1 cellular context compared by ENCODE assay signal in the genomic region with DNA sequence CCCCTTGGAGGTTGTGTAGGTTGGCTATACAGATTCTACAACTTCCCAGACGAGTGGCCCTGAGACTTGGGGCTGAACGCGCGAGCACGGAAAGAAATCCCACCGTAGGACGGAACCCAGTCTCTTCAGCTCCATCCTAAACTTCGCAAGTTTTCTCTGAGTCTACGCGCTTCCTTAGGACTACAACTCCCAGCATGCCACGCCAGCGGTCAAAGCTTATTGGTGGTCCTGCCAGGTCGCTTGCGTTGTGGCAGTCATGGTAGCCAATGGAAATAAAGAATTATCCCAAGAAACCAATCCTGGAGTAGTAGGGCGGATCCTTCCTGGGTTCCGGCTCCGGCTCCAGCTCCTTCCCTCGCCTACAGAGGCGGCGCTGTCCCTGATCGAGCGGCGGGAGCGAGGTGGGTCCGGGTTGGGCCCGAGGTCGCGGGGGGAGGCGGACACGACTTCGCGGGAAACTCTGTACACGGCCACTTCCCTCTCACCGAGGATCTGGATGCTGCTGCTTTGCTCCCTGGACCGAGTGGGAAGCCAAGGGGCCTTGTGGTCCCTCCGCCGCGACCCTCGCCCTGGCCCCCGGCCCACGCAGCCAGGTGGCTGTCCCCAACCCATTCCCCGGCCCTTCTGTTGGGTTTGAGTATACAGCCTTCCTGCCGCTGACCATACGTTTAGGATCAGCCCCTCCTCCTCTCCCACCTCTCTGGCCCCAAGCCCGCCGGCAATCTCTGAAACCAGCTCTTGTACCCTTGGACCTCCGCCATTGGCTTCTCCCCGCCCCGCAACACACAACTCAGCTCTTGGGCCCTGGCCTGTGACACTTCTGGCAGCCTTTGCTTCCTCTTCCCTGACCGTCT.
TF ChIP-seq lines count a peak whose summit lies in the region.

A gene with protein sequence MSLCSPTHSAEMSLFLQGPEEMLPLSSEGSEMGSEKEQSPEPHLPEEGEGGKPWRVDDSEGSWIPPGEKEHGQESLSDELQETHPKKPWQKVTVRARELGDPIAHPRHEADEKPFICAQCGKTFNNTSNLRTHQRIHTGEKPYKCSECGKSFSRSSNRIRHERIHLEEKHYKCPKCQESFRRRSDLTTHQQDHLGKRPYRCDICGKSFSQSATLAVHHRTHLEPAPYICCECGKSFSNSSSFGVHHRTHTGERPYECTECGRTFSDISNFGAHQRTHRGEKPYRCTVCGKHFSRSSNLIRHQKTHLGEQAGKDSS (plus strand): TSS at position 357 of the 854 bp plus-strand sequence. CDS start 3,046 bp downstream, outside the sequence.

TF ChIP-seq in HEK293, 187 proteins besides CTCF, POLR2A, EP300 and RAD21 (continued from another document and continues in another):
- TF ChIP-seq, protein P1, sequence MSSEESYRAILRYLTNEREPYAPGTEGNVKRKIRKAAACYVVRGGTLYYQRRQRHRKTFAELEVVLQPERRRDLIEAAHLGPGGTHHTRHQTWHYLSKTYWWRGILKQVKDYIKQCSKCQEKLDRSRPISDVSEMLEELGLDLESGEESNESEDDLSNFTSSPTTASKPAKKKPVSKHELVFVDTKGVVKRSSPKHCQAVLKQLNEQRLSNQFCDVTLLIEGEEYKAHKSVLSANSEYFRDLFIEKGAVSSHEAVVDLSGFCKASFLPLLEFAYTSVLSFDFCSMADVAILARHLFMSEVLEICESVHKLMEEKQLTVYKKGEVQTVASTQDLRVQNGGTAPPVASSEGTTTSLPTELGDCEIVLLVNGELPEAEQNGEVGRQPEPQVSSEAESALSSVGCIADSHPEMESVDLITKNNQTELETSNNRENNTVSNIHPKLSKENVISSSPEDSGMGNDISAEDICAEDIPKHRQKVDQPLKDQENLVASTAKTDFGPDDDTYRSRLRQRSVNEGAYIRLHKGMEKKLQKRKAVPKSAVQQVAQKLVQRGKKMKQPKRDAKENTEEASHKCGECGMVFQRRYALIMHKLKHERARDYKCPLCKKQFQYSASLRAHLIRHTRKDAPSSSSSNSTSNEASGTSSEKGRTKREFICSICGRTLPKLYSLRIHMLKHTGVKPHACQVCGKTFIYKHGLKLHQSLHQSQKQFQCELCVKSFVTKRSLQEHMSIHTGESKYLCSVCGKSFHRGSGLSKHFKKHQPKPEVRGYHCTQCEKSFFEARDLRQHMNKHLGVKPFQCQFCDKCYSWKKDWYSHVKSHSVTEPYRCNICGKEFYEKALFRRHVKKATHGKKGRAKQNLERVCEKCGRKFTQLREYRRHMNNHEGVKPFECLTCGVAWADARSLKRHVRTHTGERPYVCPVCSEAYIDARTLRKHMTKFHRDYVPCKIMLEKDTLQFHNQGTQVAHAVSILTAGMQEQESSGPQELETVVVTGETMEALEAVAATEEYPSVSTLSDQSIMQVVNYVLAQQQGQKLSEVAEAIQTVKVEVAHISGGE (tag by site-specific recombination; conservative IDR thresholded peaks at IDR 0.05; ENCODE audit: low read depth), result peak; percentile 77
- no peak for TF ChIP-seq ZNF112 (tag by site-specific recombination; IDR thresholded peaks at IDR 0.05)
- TF ChIP-seq ZNF132 (tag by site-specific recombination; IDR thresholded peaks at IDR 0.05; ENCODE audit: borderline replicate concordance), result no peak
- TF ChIP-seq ZNF521 (tag by site-specific recombination; IDR thresholded peaks at IDR 0.05), result no peak
- TF ChIP-seq, protein P2, sequence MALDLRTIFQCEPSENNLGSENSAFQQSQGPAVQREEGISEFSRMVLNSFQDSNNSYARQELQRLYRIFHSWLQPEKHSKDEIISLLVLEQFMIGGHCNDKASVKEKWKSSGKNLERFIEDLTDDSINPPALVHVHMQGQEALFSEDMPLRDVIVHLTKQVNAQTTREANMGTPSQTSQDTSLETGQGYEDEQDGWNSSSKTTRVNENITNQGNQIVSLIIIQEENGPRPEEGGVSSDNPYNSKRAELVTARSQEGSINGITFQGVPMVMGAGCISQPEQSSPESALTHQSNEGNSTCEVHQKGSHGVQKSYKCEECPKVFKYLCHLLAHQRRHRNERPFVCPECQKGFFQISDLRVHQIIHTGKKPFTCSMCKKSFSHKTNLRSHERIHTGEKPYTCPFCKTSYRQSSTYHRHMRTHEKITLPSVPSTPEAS (tag by site-specific recombination; IDR thresholded peaks at IDR 0.05), result no peak; the same call in 1 of the 2 replicates
- peak; percentile 22 for TF ChIP-seq SETDB1 (IDR thresholded peaks at IDR 0.05; ENCODE audit: insufficient read length, low read length)
- TF ChIP-seq KLF9 (tag by site-specific recombination; IDR thresholded peaks at IDR 0.05; ENCODE audit: low read depth), result peak; percentile 23; the same call in 1 of the 2 replicates
- TF ChIP-seq ZFP41 (tag by site-specific recombination; IDR thresholded peaks at IDR 0.05; ENCODE audit: borderline replicate concordance), result no peak
- TF ChIP-seq ZBTB17 (tag by site-specific recombination; IDR thresholded peaks at IDR 0.05), result peak; percentile 91
- TF ChIP-seq ZNF433 (tag by site-specific recombination; IDR thresholded peaks at IDR 0.05; ENCODE audit: low read depth), result no peak
- TF ChIP-seq RBAK (tag by site-specific recombination; IDR thresholded peaks at IDR 0.05), result no peak
- no peak for TF ChIP-seq ZNF184 (tag by site-specific recombination; IDR thresholded peaks at IDR 0.05)
- TF ChIP-seq ZNF423 (tag by site-specific recombination; IDR thresholded peaks at IDR 0.05), result no peak
- no peak for TF ChIP-seq ZBTB1 (tag by site-specific recombination; IDR thresholded peaks at IDR 0.05)
- TF ChIP-seq ZNF138 (tag by site-specific recombination; IDR thresholded peaks at IDR 0.05; ENCODE audit: borderline replicate concordance), result no peak
- TF ChIP-seq ZNF274 (IDR thresholded peaks at IDR 0.05; ENCODE audit: low read length), result no peak
- no peak for TF ChIP-seq ZNF274 (tag by site-specific recombination; IDR thresholded peaks at IDR 0.05; ENCODE audit: borderline replicate concordance)
- TF ChIP-seq ZNF2 (tag by site-specific recombination; IDR thresholded peaks at IDR 0.05), result peak; percentile 31; the same call in 1 of the 2 replicates
- TF ChIP-seq ZFHX2 (tag by site-specific recombination; conservative IDR thresholded peaks at IDR 0.05), result peak; percentile 86
- TF ChIP-seq, protein P3, sequence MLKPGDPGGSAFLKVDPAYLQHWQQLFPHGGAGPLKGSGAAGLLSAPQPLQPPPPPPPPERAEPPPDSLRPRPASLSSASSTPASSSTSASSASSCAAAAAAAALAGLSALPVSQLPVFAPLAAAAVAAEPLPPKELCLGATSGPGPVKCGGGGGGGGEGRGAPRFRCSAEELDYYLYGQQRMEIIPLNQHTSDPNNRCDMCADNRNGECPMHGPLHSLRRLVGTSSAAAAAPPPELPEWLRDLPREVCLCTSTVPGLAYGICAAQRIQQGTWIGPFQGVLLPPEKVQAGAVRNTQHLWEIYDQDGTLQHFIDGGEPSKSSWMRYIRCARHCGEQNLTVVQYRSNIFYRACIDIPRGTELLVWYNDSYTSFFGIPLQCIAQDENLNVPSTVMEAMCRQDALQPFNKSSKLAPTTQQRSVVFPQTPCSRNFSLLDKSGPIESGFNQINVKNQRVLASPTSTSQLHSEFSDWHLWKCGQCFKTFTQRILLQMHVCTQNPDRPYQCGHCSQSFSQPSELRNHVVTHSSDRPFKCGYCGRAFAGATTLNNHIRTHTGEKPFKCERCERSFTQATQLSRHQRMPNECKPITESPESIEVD (tag by site-specific recombination; IDR thresholded peaks at IDR 0.05), result no peak
- TF ChIP-seq SALL2 (tag by site-specific recombination; IDR thresholded peaks at IDR 0.05; ENCODE audit: borderline replicate concordance), result no peak
- no peak for TF ChIP-seq ZNF133 (tag by site-specific recombination; IDR thresholded peaks at IDR 0.05)
- TF ChIP-seq ZNF561 (tag by site-specific recombination; IDR thresholded peaks at IDR 0.05; ENCODE audit: borderline replicate concordance), result peak; percentile 70; the same call in 1 of the 2 replicates
- no peak for TF ChIP-seq GLI2 (tag by site-specific recombination; IDR thresholded peaks at IDR 0.05; ENCODE audit: borderline replicate concordance, low read depth)
- TF ChIP-seq ZNF311 (tag by site-specific recombination; IDR thresholded peaks at IDR 0.05; ENCODE audit: borderline replicate concordance), result no peak
- peak; percentile 99 for TF ChIP-seq ZNF335 (tag by site-specific recombination; conservative IDR thresholded peaks at IDR 0.05)
- TF ChIP-seq, protein P4, sequence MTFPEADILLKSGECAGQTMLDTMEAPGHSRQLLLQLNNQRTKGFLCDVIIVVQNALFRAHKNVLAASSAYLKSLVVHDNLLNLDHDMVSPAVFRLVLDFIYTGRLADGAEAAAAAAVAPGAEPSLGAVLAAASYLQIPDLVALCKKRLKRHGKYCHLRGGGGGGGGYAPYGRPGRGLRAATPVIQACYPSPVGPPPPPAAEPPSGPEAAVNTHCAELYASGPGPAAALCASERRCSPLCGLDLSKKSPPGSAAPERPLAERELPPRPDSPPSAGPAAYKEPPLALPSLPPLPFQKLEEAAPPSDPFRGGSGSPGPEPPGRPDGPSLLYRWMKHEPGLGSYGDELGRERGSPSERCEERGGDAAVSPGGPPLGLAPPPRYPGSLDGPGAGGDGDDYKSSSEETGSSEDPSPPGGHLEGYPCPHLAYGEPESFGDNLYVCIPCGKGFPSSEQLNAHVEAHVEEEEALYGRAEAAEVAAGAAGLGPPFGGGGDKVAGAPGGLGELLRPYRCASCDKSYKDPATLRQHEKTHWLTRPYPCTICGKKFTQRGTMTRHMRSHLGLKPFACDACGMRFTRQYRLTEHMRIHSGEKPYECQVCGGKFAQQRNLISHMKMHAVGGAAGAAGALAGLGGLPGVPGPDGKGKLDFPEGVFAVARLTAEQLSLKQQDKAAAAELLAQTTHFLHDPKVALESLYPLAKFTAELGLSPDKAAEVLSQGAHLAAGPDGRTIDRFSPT (tag by site-specific recombination; IDR thresholded peaks at IDR 0.05), result no peak
- no peak for TF ChIP-seq ZNF221 (tag by site-specific recombination; IDR thresholded peaks at IDR 0.05; ENCODE audit: borderline replicate concordance)
- no peak for TF ChIP-seq ZNF211 (tag by site-specific recombination; IDR thresholded peaks at IDR 0.05; ENCODE audit: low read depth)
- TF ChIP-seq ZNF473 (tag by site-specific recombination; IDR thresholded peaks at IDR 0.05), result no peak
- TF ChIP-seq ZSCAN16 (tag by site-specific recombination; IDR thresholded peaks at IDR 0.05), result peak; percentile 21; the same call in 1 of the 2 replicates
- TF ChIP-seq ZIC2 (tag by site-specific recombination; IDR thresholded peaks at IDR 0.05), result no peak
- TF ChIP-seq ZNF768 (tag by site-specific recombination; IDR thresholded peaks at IDR 0.05), result no peak
- no peak for TF ChIP-seq OSR2 (tag by site-specific recombination; IDR thresholded peaks at IDR 0.05)
- TF ChIP-seq, protein P5, sequence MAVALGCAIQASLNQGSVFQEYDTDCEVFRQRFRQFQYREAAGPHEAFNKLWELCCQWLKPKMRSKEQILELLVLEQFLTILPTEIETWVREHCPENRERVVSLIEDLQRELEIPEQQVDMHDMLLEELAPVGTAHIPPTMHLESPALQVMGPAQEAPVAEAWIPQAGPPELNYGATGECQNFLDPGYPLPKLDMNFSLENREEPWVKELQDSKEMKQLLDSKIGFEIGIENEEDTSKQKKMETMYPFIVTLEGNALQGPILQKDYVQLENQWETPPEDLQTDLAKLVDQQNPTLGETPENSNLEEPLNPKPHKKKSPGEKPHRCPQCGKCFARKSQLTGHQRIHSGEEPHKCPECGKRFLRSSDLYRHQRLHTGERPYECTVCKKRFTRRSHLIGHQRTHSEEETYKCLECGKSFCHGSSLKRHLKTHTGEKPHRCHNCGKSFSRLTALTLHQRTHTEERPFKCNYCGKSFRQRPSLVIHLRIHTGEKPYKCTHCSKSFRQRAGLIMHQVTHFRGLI (tag by site-specific recombination; IDR thresholded peaks at IDR 0.05), result no peak
- TF ChIP-seq ZXDB (tag by site-specific recombination; IDR thresholded peaks at IDR 0.05), result peak; percentile 74
- no peak for TF ChIP-seq ZNF555 (tag by site-specific recombination; conservative IDR thresholded peaks at IDR 0.05)
- TF ChIP-seq, protein P6, sequence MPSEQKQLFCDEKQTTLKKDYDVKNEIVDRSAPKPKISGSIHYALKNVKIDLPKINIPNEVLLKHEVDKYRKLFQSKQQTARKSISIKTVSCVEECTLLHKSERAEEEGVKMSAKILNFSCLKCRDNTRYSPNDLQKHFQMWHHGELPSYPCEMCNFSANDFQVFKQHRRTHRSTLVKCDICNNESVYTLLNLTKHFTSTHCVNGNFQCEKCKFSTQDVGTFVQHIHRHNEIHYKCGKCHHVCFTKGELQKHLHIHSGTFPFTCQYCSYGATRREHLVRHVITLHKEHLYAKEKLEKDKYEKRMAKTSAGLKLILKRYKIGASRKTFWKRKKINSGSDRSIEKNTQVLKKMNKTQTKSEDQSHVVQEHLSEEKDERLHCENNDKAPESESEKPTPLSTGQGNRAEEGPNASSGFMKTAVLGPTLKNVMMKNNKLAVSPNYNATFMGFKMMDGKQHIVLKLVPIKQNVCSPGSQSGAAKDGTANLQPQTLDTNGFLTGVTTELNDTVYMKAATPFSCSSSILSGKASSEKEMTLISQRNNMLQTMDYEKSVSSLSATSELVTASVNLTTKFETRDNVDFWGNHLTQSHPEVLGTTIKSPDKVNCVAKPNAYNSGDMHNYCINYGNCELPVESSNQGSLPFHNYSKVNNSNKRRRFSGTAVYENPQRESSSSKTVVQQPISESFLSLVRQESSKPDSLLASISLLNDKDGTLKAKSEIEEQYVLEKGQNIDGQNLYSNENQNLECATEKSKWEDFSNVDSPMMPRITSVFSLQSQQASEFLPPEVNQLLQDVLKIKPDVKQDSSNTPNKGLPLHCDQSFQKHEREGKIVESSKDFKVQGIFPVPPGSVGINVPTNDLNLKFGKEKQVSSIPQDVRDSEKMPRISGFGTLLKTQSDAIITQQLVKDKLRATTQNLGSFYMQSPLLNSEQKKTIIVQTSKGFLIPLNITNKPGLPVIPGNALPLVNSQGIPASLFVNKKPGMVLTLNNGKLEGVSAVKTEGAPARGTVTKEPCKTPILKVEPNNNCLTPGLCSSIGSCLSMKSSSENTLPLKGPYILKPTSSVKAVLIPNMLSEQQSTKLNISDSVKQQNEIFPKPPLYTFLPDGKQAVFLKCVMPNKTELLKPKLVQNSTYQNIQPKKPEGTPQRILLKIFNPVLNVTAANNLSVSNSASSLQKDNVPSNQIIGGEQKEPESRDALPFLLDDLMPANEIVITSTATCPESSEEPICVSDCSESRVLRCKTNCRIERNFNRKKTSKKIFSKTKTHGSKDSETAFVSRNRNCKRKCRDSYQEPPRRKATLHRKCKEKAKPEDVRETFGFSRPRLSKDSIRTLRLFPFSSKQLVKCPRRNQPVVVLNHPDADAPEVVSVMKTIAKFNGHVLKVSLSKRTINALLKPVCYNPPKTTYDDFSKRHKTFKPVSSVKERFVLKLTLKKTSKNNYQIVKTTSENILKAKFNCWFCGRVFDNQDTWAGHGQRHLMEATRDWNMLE (tag by site-specific recombination; conservative IDR thresholded peaks at IDR 0.05; ENCODE audit: low read depth), result peak; percentile 65
- TF ChIP-seq, protein P7, sequence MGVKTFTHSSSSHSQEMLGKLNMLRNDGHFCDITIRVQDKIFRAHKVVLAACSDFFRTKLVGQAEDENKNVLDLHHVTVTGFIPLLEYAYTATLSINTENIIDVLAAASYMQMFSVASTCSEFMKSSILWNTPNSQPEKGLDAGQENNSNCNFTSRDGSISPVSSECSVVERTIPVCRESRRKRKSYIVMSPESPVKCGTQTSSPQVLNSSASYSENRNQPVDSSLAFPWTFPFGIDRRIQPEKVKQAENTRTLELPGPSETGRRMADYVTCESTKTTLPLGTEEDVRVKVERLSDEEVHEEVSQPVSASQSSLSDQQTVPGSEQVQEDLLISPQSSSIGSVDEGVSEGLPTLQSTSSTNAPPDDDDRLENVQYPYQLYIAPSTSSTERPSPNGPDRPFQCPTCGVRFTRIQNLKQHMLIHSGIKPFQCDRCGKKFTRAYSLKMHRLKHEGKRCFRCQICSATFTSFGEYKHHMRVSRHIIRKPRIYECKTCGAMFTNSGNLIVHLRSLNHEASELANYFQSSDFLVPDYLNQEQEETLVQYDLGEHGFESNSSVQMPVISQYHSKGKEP (tag by site-specific recombination; IDR thresholded peaks at IDR 0.05), result no peak
- TF ChIP-seq ZNF558 (tag by site-specific recombination; IDR thresholded peaks at IDR 0.05), result no peak
- TF ChIP-seq ZNF23 (tag by site-specific recombination; IDR thresholded peaks at IDR 0.05; ENCODE audit: borderline replicate concordance), result no peak
